In genomic region chr1:171844381-171844780, GRCh38 we compare ENCODE assay signal across 20 cellular contexts. TPM values are rescaled to one million over a fixed set of nuclear protein-coding genes. Genes with fewer than 3 reads are reported as not detected.
"Had no signal": no experiment of that assay in that cellular context is flagged by ENCODE, and none has a peak within 500 bp of the region (broad histone marks: within the 10 kb centered on the region; RNA-seq: fewer than 3 reads in every experiment).

No MANE protein-coding gene starts in this region.

- H3K4me2 ChIP-seq: hepatocyte had no signal

- ATAC-seq: activated CD8-positive, alpha-beta T cell treated with anti-CD3 and anti-CD28 coated beads, Interleukin-2, amount 10 ng/mL, durations not matched to agents 7 days and 5 days; mucosa of descending colon; stimulated activated memory B cell treated with anti-CD40 and anti-IgM and Interleukin-4, amounts not matched to agents 10 μg/mL and 1 μg/mL and 100 μg/mL, for 72 hours had no signal

- H3K79me2 ChIP-seq: hepatocyte had no signal

- H3K9me3 ChIP-seq: mucosa of descending colon, neutrophil, spleen had no signal

- H3K27me3 ChIP-seq: esophagus muscularis mucosa, tibial artery had no signal

- H3K4me3 ChIP-seq: esophagus muscularis mucosa, hepatocyte, mucosa of descending colon, spleen, tibial artery had no signal

- H3K36me3 ChIP-seq: esophagus muscularis mucosa, neutrophil, spleen, tibial artery had no signal

- H3K27ac ChIP-seq: esophagus muscularis mucosa, hepatocyte, neutrophil, spleen, tibial artery had no signal

- DNase-seq: activated CD4-positive, alpha-beta T cell treated with anti-CD3 and anti-CD28 coated beads, Interleukin-2, amount 10 ng/mL, durations not matched to agents 7 days and 5 days; activated CD8-positive, alpha-beta T cell treated with anti-CD3 and anti-CD28 coated beads, Interleukin-2, amount 10 ng/mL, durations not matched to agents 7 days and 5 days; activated naive CD4-positive, alpha-beta T cell treated with anti-CD3 and anti-CD28 coated beads for 36 hours; activated T-cell treated with anti-CD3 and anti-CD28 coated beads, Interleukin-2, amount 50 U/mL, for 24 hours; cerebellar nuclear complex; cortex of kidney; effector CD4-positive, alpha-beta T cell; mucosa of descending colon; naive B cell; posterior cingulate gyrus; retina; spleen; stimulated activated CD4-positive, alpha-beta T cell treated with anti-CD3 and anti-CD28 coated beads, Interleukin-4, amount 100 ng/mL, for 4 hours; T-helper 1 cell; T1000; tibial artery had no signal

- H2AFZ ChIP-seq: hepatocyte had no signal

RNA-seq across cellular contexts. Expression of gene DNM3, which starts 3.1 kb away (rescaled TPM):
- polyA plus RNA-seq: hepatocyte had no signal
